In genomic region chr1:16142383-16142995, GRCh38 we compare ENCODE assay signal across 1 cellular context.
TF ChIP-seq lines count a peak whose summit lies in the region.

No MANE protein-coding gene starts in this region.

TF ChIP-seq in IMR-90, 13 proteins besides CTCF, POLR2A, EP300 and RAD21:
- TF ChIP-seq NFE2L2 (IDR thresholded peaks at IDR 0.05; ENCODE audit: low read depth, low read length) (no peak), FOS (IDR thresholded peaks at IDR 0.05; ENCODE audit: low read depth, low read length) (no peak), MAFK (IDR thresholded peaks at IDR 0.05; ENCODE audit: low read depth, low read length) (no peak), BHLHE40 (IDR thresholded peaks at IDR 0.05; ENCODE audit: low read depth, low read length) (no peak), SMC3 (IDR thresholded peaks at IDR 0.05; ENCODE audit: low read depth, low read length) (no peak), MAZ (IDR thresholded peaks at IDR 0.05; ENCODE audit: borderline replicate concordance, low read depth, low read length) (no peak), CHD1 (IDR thresholded peaks at IDR 0.05; ENCODE audit: low read depth, low read length) (no peak), RCOR1 (IDR thresholded peaks at IDR 0.05; ENCODE audit: insufficient replicate concordance, low read length) (no peak), RFX5 (IDR thresholded peaks at IDR 0.05; ENCODE audit: low read depth, low read length) (no peak), USF2 (IDR thresholded peaks at IDR 0.05; ENCODE audit: low read depth, low read length) (no peak), CEBPB (IDR thresholded peaks at IDR 0.05; ENCODE audit: low read depth, low read length) (no peak), MXI1 (IDR thresholded peaks at IDR 0.05; ENCODE audit: borderline replicate concordance, low read depth, low read length) (no peak)
- TF ChIP-seq, protein P1, sequence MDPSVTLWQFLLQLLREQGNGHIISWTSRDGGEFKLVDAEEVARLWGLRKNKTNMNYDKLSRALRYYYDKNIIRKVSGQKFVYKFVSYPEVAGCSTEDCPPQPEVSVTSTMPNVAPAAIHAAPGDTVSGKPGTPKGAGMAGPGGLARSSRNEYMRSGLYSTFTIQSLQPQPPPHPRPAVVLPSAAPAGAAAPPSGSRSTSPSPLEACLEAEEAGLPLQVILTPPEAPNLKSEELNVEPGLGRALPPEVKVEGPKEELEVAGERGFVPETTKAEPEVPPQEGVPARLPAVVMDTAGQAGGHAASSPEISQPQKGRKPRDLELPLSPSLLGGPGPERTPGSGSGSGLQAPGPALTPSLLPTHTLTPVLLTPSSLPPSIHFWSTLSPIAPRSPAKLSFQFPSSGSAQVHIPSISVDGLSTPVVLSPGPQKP (IDR thresholded peaks at IDR 0.05; ENCODE audit: borderline replicate concordance, low read depth, low read length), result no peak
